Comparison of ENCODE assay signal across 28 cellular contexts in the genomic region with DNA sequence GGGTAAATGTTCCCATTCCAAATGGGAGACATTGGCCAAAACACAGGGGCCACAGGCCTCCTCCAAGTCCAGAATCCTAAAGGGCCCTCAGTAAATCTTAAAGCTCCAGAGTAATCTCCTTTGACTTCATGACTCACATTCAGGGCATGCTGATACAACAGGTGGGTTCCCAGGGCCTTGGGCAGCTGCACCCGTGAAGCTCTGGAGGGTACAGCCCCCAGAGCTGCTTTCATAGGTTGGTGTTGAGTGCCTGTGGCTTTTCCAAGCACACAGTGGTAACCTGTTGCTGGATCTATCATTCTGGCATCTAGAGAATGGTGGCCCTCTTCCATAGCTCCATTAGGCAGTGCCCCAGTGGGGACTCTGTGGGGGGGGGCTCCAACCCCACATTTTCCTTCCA. TPM values are rescaled to one million over a fixed set of nuclear protein-coding genes. Genes with fewer than 3 reads are reported as not detected.
"Had no signal": no experiment of that assay in that cellular context is flagged by ENCODE, and none has a peak within 500 bp of the region (broad histone marks: within the 10 kb centered on the region; RNA-seq: fewer than 3 reads in every experiment).

No MANE protein-coding gene starts in this region.

- H3K4me3 ChIP-seq: stomach, suprapubic skin, testis, thoracic aorta, thyroid gland, tibial artery, tibial nerve, transverse colon, upper lobe of left lung, upper lobe of right lung, uterus, vagina had no signal

- DNase-seq: stimulated activated CD4-positive, alpha-beta T cell treated with anti-CD3 and anti-CD28 coated beads, Interleukin-2, amount 100 ng/mL, for 48 hours; stimulated activated CD4-positive, alpha-beta T cell treated with anti-CD3 and anti-CD28 coated beads, Interleukin-4, amount 100 ng/mL, for 1 hour; stimulated activated CD4-positive, alpha-beta T cell treated with anti-CD3 and anti-CD28 coated beads, Interleukin-4, amount 100 ng/mL, for 24 hours; stimulated activated CD4-positive, alpha-beta T cell treated with anti-CD3 and anti-CD28 coated beads, Interleukin-4, amount 100 ng/mL, for 4 hours; stimulated activated CD8-positive, alpha-beta memory T cell treated with anti-CD3 and anti-CD28 coated beads, Interleukin-4, amount 100 ng/mL, for 48 hours; stimulated activated naive B cell treated with anti-CD40 and anti-IgM and Interleukin-4, amounts not matched to agents 10 μg/mL and 1 μg/mL and 100 μg/mL, for 72 hours; stimulated activated naive CD4-positive, alpha-beta T cell; stimulated activated naive CD4-positive, alpha-beta T cell treated with Interleukin-2 at 50 U/mL for 16 hours; stimulated activated naive CD8-positive, alpha-beta T cell treated with anti-CD3 and anti-CD28 coated beads, Interleukin-15, amount 100 ng/mL, for 72 hours; stimulated activated naive CD8-positive, alpha-beta T cell treated with anti-CD3 and anti-CD28 coated beads, Interleukin-15, Interleukin-2, amounts not matched to agents 100 U/mL and 50 U/mL, for 24 hours; stomach; substantia nigra; testis; thyroid gland; tibial artery; transverse colon; trophoblast cell; upper lobe of right lung; uterus had no signal

- H3K4me1 ChIP-seq: stomach, suprapubic skin, testis, thyroid gland, tibial artery, tibial nerve, transverse colon, upper lobe of left lung, upper lobe of right lung, uterus, vagina had no signal

- ATAC-seq: stimulated activated effector memory CD8-positive, alpha-beta T cell treated with anti-CD3 and anti-CD28 coated beads, Interleukin-12 subunit alpha, Interleukin-12 subunit beta, amount 100 ng/mL, for 72 hours; stimulated activated memory B cell treated with anti-CD40 and anti-IgM and Interleukin-4, amounts not matched to agents 10 μg/mL and 1 μg/mL and 100 μg/mL, for 72 hours; stimulated activated naive B cell treated with anti-CD40 and anti-IgM and Interleukin-4, amounts not matched to agents 10 μg/mL and 1 μg/mL and 100 μg/mL, for 72 hours; stimulated activated naive CD8-positive, alpha-beta T cell treated with anti-CD3 and anti-CD28 coated beads, Interleukin-15, amount 100 ng/mL, for 72 hours; stimulated activated naive CD8-positive, alpha-beta T cell treated with anti-CD3 and anti-CD28 coated beads, Interleukin-15, Interleukin-2, amounts not matched to agents 100 U/mL and 50 U/mL, for 24 hours; upper lobe of right lung had no signal

- H3K36me3 ChIP-seq: stomach, suprapubic skin, thoracic aorta, thyroid gland, tibial artery, tibial nerve, transverse colon, upper lobe of left lung, upper lobe of right lung, uterus, vagina had no signal

- H3K9me3 ChIP-seq: testis, thoracic aorta, thyroid gland, tibial artery, transverse colon, upper lobe of right lung, uterus, vagina had no signal

- H3K27me3 ChIP-seq: stomach, suprapubic skin, testis, thyroid gland, tibial artery, tibial nerve, transverse colon, upper lobe of left lung, upper lobe of right lung, uterus, vagina had no signal

- H3K27ac ChIP-seq: stomach, suprapubic skin, testis, thoracic aorta, thyroid gland, tibial artery, tibial nerve, transverse colon, upper lobe of left lung, upper lobe of right lung, uterus, vagina had no signal

RNA-seq across cellular contexts. Expression of gene NELL1, which starts 54.0 kb away (rescaled TPM):
- total RNA-seq: subcutaneous adipose tissue, thyroid gland, tibial nerve, upper lobe of right lung, ureter had no signal
